Comparison of ENCODE assay signal across 8 cellular contexts in the genomic region with DNA sequence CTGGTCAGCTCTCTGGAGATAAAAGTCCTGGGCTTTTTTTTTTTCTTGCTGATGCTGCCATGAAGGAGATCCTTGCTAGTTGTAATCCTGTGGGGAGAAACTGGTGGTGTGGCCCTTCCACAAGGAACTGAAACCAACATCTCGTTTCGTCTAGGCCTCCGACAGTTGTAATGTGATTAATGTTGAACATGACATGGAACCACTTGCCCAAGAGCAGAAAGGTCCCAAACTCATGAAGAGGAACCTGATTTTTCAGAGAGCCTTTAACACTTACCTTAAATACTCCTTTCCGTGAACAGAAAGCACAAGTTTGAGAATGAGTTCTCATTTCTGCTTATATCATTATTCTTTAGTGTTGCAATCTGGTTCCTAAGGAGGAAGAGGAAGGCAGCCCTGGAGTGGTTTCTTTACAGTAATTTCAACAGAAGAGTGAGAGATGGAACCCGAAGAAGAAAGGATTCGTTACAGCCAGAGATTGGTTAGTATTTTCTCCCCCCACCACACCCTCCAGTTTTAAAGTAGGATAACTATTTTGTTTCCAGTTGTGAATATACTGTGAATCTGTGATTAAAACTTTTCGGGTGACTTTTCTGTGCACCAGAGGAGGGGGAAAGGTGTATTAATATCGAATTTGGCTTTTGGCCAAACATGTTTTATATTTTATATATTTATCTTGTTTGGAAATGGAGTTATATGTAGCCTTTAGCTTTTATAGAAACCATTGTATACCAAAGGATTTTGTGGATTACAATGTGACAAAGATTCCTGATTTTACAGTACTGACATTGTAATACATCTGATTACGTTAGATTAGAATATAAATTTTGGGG. TPM values are rescaled to one million over a fixed set of nuclear protein-coding genes. Genes with fewer than 3 reads are reported as not detected.
DNase-seq lines count a peak whose midpoint lies in the region; ATAC-seq and TF ChIP-seq lines count a peak whose summit lies in the region.

No MANE protein-coding gene starts in this region.

- H3K27ac Mint-ChIP-seq in GM23338 (peak overlapping the region; percentile 6; the same call in 1 of the 2 replicates), endodermal cell (peak overlapping the region; percentile 86)
- peak overlapping the region; percentile 76 to 93 for H3K27ac Mint-ChIP-seq in natural killer cell treated with Interleukin-12 subunit alpha and Interleukin-12 subunit beta and Interleukin-15 and Interleukin-18, amount 100 ng/mL, for 72 hours

- peak overlapping the region; percentile 89 to 100 (median 99) for H3K4me3 ChIP-seq in BLaER1 treated with 17β-estradiol and CSF1 and Interleukin-3, amounts not matched to agents 10 nM and 100 nM
- H3K4me3 ChIP-seq in GM23338 (peak overlapping the region; percentile 82), endodermal cell (ENCODE audit: low read length) (peak overlapping the region; percentile 99)

- no peak for DNase-seq in GM23338 (ENCODE audit: low spot score)
- peak; percentile 99 for DNase-seq in SIG-M5 treated with dmso at 0.1 percent for 504 hours (lab: John Stamatoyannopoulos, UW; ENCODE audit: unreplicated experiment)
- no peak for DNase-seq in endodermal cell
- DNase-seq in natural killer cell treated with Interleukin-12 subunit alpha and Interleukin-12 subunit beta and Interleukin-15 and Interleukin-18, amount 100 ng/mL, for 72 hours (ENCODE audit: low spot score) = no peak
- DNase-seq in D341Med (ENCODE audit: low spot score) = no peak
- DNase-seq in amniotic stem cell (lab: John Stamatoyannopoulos, UW) = no peak
- no peak for DNase-seq in GOT3 (lab: John Stamatoyannopoulos, UW)

- H3K27ac ChIP-seq in BLaER1 treated with 17β-estradiol and CSF1 and Interleukin-3, amounts not matched to agents 10 nM and 100 nM = peak overlapping the region; percentile 96 to 100 (median 98)
- H3K27ac ChIP-seq in GM23338 (ENCODE audit: low read depth) = peak overlapping the region; percentile 22; the same call in 1 of the 2 replicates
- no peak overlapping the region for H3K27ac ChIP-seq in endodermal cell (ENCODE audit: low read depth, low read length)

- H3K9me2 ChIP-seq in GM23338 (ENCODE audit: insufficient read depth) = no peaks in the 10 kb centered on the region

- H3K9ac ChIP-seq in BLaER1 treated with 17β-estradiol and CSF1 and Interleukin-3, amounts not matched to agents 10 nM and 100 nM = peak overlapping the region; percentile 98 to 100 (median 100)
- peak overlapping the region; percentile 78 for H3K9ac ChIP-seq in endodermal cell (ENCODE audit: extremely low read depth, low read length, poor library complexity, severe bottlenecking)

- peaks cover 28 to 63% (median 46%) of the 10 kb centered on the region in 10 experiments for H3K4me1 ChIP-seq in BLaER1 treated with 17β-estradiol and CSF1 and Interleukin-3, amounts not matched to agents 10 nM and 100 nM
- peaks cover 20% of the 10 kb centered on the region for H3K4me1 ChIP-seq in GM23338 (ENCODE audit: insufficient read depth)
- H3K4me1 ChIP-seq in endodermal cell (ENCODE audit: control insufficient read depth, insufficient read depth, low read length) = peaks cover 5% of the 10 kb centered on the region

- peaks cover 25% of the 10 kb centered on the region for H3K36me3 Mint-ChIP-seq in GM23338 (ENCODE audit: low read depth)
- peaks cover 20% of the 10 kb centered on the region for H3K36me3 Mint-ChIP-seq in endodermal cell (ENCODE audit: low read depth)
- H3K36me3 Mint-ChIP-seq in natural killer cell treated with Interleukin-12 subunit alpha and Interleukin-12 subunit beta and Interleukin-15 and Interleukin-18, amount 100 ng/mL, for 72 hours = peaks cover 12% of the 10 kb centered on the region

- peaks cover 65% of the 10 kb centered on the region for H3K79me2 ChIP-seq in GM23338 (replicated peaks; ENCODE audit: insufficient read depth)

- H3F3A ChIP-seq in GM23338 (replicated peaks; ENCODE audit: low read depth) = 0 out of 2 replicates have a peak, but pooled peaks cover 6% of the 10 kb centered on the region

- H3K4me3 Mint-ChIP-seq in GM23338 (peak overlapping the region; percentile 84), endodermal cell (peak overlapping the region; percentile 99)
- peak overlapping the region; percentile 95 for H3K4me3 Mint-ChIP-seq in natural killer cell treated with Interleukin-12 subunit alpha and Interleukin-12 subunit beta and Interleukin-15 and Interleukin-18, amount 100 ng/mL, for 72 hours

- ATAC-seq in GM23338 = no peak
- ATAC-seq in natural killer cell treated with Interleukin-12 subunit alpha and Interleukin-12 subunit beta and Interleukin-15 and Interleukin-18, amount 100 ng/mL, for 72 hours = no peak

- H3K27me3 Mint-ChIP-seq in GM23338 (ENCODE audit: insufficient read depth, low read depth, poor library complexity) (peaks cover 5% of the 10 kb centered on the region), endodermal cell (ENCODE audit: insufficient read depth) (no peaks in the 10 kb centered on the region)
- no peaks in the 10 kb centered on the region for H3K27me3 Mint-ChIP-seq in natural killer cell treated with Interleukin-12 subunit alpha and Interleukin-12 subunit beta and Interleukin-15 and Interleukin-18, amount 100 ng/mL, for 72 hours

- 0 out of 3 replicates have a peak, but pooled peaks cover 2% of the 10 kb centered on the region for H3K9me3 Mint-ChIP-seq in GM23338
- no peaks in the 10 kb centered on the region for H3K9me3 Mint-ChIP-seq in endodermal cell
- H3K9me3 Mint-ChIP-seq in natural killer cell treated with Interleukin-12 subunit alpha and Interleukin-12 subunit beta and Interleukin-15 and Interleukin-18, amount 100 ng/mL, for 72 hours = no peaks in the 10 kb centered on the region

- H3K4me1 Mint-ChIP-seq in GM23338 = peaks cover 23% of the 10 kb centered on the region
- peaks cover 15% of the 10 kb centered on the region for H3K4me1 Mint-ChIP-seq in endodermal cell
- peaks cover 15 to 21% of the 10 kb centered on the region in 2 donors for H3K4me1 Mint-ChIP-seq in natural killer cell treated with Interleukin-12 subunit alpha and Interleukin-12 subunit beta and Interleukin-15 and Interleukin-18, amount 100 ng/mL, for 72 hours (ENCODE audit: low read depth in 2 of 2)

- no peaks in the 10 kb centered on the region; a peak in 1 of 22 replicates for H3K9me3 ChIP-seq in BLaER1 treated with 17β-estradiol and CSF1 and Interleukin-3, amounts not matched to agents 10 nM and 100 nM (replicated peaks in 1 of 11)
- H3K9me3 ChIP-seq in endodermal cell (ENCODE audit: control insufficient read depth, low read length) = no peaks in the 10 kb centered on the region

- H3K4me2 ChIP-seq in BLaER1 treated with 17β-estradiol and CSF1 and Interleukin-3, amounts not matched to agents 10 nM and 100 nM = peak overlapping the region; percentile 75 to 97 (median 94)
- peak overlapping the region; percentile 95 for H3K4me2 ChIP-seq in GM23338

- H3K27me3 ChIP-seq in BLaER1 treated with 17β-estradiol and CSF1 and Interleukin-3, amounts not matched to agents 10 nM and 100 nM = peaks cover 17 to 25% (median 24%) of the 10 kb centered on the region in 11 experiments
- H3K27me3 ChIP-seq in GM23338 (ENCODE audit: insufficient read depth) = peaks cover 10% of the 10 kb centered on the region
- no peaks in the 10 kb centered on the region for H3K27me3 ChIP-seq in endodermal cell (ENCODE audit: control insufficient read depth, insufficient read depth, low read length, poor library complexity, severe bottlenecking)

- 22 to 33% methylated on average over 3 to 6 of the region's 9 CpGs for WGBS in endodermal cell (ENCODE audit: insufficient coverage in 1 of 2, insufficient read length in 1 of 2), 2 experiments

- H2AFZ ChIP-seq in GM23338 = no peak overlapping the region

- peaks cover 32 to 44% (median 40%) of the 10 kb centered on the region in 11 experiments for H3K36me3 ChIP-seq in BLaER1 treated with 17β-estradiol and CSF1 and Interleukin-3, amounts not matched to agents 10 nM and 100 nM
- H3K36me3 ChIP-seq in GM23338 (ENCODE audit: insufficient read depth) (0 out of 2 replicates have a peak, but pooled peaks cover 4% of the 10 kb centered on the region), endodermal cell (ENCODE audit: control insufficient read depth, insufficient read depth, low read length) (peaks cover 24% of the 10 kb centered on the region)

- H4K20me1 ChIP-seq in BLaER1 treated with 17β-estradiol and CSF1 and Interleukin-3, amounts not matched to agents 10 nM and 100 nM = peaks cover 41 to 68% (median 59%) of the 10 kb centered on the region in 11 experiments
- peaks cover 25% of the 10 kb centered on the region for H4K20me1 ChIP-seq in GM23338 (replicated peaks; ENCODE audit: insufficient read depth)

- no peak for TF ChIP-seq CTCF in GM23338 (conservative IDR thresholded peaks at IDR 0.05; ENCODE audit: low read depth in 2 of 2)
- TF ChIP-seq CTCF in endodermal cell (conservative IDR thresholded peaks at IDR 0.05) = no peak

TF ChIP-seq in GM23338, 12 proteins besides CTCF, POLR2A, EP300 and RAD21 (continues in another document):
- TF ChIP-seq POLR2AphosphoS5 (IDR thresholded peaks at IDR 0.05; ENCODE audit: low read depth) (no peak), ZNF114 (CRISPR knock-in tag; IDR thresholded peaks at IDR 0.05) (no peak), EZH2 (IDR thresholded peaks at IDR 0.05; ENCODE audit: low read depth, unreplicated experiment) (no peak), ZNF331 (CRISPR knock-in tag; IDR thresholded peaks at IDR 0.05; ENCODE audit: low read depth) (no peak)
- TF ChIP-seq, protein P1, sequence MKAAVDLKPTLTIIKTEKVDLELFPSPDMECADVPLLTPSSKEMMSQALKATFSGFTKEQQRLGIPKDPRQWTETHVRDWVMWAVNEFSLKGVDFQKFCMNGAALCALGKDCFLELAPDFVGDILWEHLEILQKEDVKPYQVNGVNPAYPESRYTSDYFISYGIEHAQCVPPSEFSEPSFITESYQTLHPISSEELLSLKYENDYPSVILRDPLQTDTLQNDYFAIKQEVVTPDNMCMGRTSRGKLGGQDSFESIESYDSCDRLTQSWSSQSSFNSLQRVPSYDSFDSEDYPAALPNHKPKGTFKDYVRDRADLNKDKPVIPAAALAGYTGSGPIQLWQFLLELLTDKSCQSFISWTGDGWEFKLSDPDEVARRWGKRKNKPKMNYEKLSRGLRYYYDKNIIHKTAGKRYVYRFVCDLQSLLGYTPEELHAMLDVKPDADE (IDR thresholded peaks at IDR 0.05) = no peak

RNA-seq across cellular contexts. Expression of gene KDM2A, which starts 2.0 kb away (rescaled TPM):
- total RNA-seq in GM23338 (2014; rRNA removed; shearing (Covaris generic)) = 38.0 and 54.1 TPM in 2 replicates
- polyA plus RNA-seq in GM23338 (2016; fragmentation: Nextera tagmentation; extraction: Ambion mirVana) = 24.2 and 25.0 TPM in 2 replicates
- total RNA-seq in endodermal cell = 10 to 100 TPM; 59.4 to 75.4 TPM
- 36.5 TPM for polyA plus RNA-seq in endodermal cell (2013, experiment 1 of 2)
- polyA plus RNA-seq in endodermal cell (2013, experiment 2 of 2) = 34.6 TPM
- 100 to 1,000 TPM; 151 to 178 TPM for total RNA-seq in natural killer cell treated with Interleukin-12 subunit alpha and Interleukin-12 subunit beta and Interleukin-15 and Interleukin-18, amount 100 ng/mL, for 72 hours

Comparison
In these comparisons a context has a peak if more than half of its experiments do, and no peak if none do; other contexts are left out.
1. H3K27ac Mint-ChIP-seq: peak in every context shown above with its lines; median percentile 86 in endodermal cell; 84 in natural killer cell treated with Interleukin-12 subunit alpha and Interleukin-12 subunit beta and Interleukin-15 and Interleukin-18, amount 100 ng/mL, for 72 hours; 6 in GM23338.